21 cellular contexts compared by ENCODE assay signal in the genomic region with DNA sequence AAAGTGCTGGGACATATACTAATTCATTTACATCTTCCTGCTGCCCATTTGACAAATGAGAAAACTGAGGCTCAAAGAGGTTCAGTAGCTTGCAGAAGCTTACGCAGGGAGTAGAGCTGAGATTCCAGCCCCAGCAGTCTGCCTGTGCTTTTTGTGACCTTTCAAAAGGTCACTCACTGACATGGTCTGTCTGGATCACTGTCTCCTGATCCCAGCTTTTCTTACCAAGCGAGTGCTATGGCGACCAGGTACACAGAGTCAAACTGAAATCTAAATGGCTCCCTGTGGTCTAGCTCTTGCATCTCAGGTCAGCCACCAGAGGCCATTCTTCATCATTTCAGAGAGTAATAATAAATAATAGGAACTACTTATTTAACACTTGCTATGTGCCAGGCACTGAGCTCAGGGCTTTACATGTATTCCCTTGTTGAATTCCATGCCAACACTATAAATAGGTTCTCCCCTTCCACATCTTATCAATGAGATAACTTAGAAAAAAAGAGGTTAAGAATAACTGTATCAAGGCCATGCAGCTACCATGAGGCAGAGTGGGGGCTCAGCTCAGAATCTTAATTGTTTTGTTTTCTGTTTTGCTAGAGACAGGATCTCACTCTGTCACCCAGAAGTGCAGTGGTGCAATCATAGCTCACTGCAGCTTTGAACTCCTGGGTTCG.
"Had no signal": no experiment of that assay in that cellular context is flagged by ENCODE, and none has a peak within 500 bp of the region (broad histone marks: within the 10 kb centered on the region; RNA-seq: fewer than 3 reads in every experiment).

No MANE protein-coding gene starts in this region.

- H3K36me3 Mint-ChIP-seq: naive B cell; natural killer cell treated with Interleukin-12 subunit alpha and Interleukin-12 subunit beta and Interleukin-15 and Interleukin-18, amount 100 ng/mL, for 72 hours had no signal

- DNase-seq: cerebellar nuclear complex; cortex of kidney; effector memory CD8-positive, alpha-beta T cell; hippocampal formation; left colon; naive B cell; pancreas; retina; stimulated activated CD4-positive, alpha-beta T cell treated with anti-CD3 and anti-CD28 coated beads, Interleukin-12 subunit alpha, Interleukin-12 subunit beta, amount 100 ng/mL, for 4 hours; stimulated activated CD4-positive, alpha-beta T cell treated with anti-CD3 and anti-CD28 coated beads, Interleukin-1b, Interleukin-23, amount 100 ng/mL, for 48 hours; stimulated activated CD4-positive, alpha-beta T cell treated with anti-CD3 and anti-CD28 coated beads, Interleukin-4, amount 100 ng/mL, for 1 hour; stimulated activated CD8-positive, alpha-beta memory T cell treated with anti-CD3 and anti-CD28 coated beads, Interleukin-4, amount 100 ng/mL, for 48 hours; stimulated activated naive CD4-positive, alpha-beta T cell; stimulated activated naive CD8-positive, alpha-beta T cell treated with anti-CD3 and anti-CD28 coated beads, Interleukin-15, amount 100 ng/mL, for 72 hours; thyroid gland; trophoblast cell had no signal

- H3K27me3 ChIP-seq: neutrophil, pancreas, thyroid gland had no signal

- H3K27me3 Mint-ChIP-seq: effector memory CD8-positive, alpha-beta T cell; naive B cell; natural killer cell treated with Interleukin-12 subunit alpha and Interleukin-12 subunit beta and Interleukin-15 and Interleukin-18, amount 100 ng/mL, for 72 hours; stimulated activated naive CD8-positive, alpha-beta T cell treated with anti-CD3 and anti-CD28 coated beads, Interleukin-15, amount 100 ng/mL, for 72 hours had no signal

- ATAC-seq: effector memory CD8-positive, alpha-beta T cell; left colon; natural killer cell treated with Interleukin-12 subunit alpha and Interleukin-12 subunit beta and Interleukin-15 and Interleukin-18, amount 100 ng/mL, for 72 hours; pancreas; sciatic nerve; stimulated activated naive CD8-positive, alpha-beta T cell treated with anti-CD3 and anti-CD28 coated beads, Interleukin-15, amount 100 ng/mL, for 72 hours had no signal

- H3K4me1 Mint-ChIP-seq: naive B cell; stimulated activated naive CD8-positive, alpha-beta T cell treated with anti-CD3 and anti-CD28 coated beads, Interleukin-15, amount 100 ng/mL, for 72 hours had no signal

- H3K36me3 ChIP-seq: neutrophil, pancreas, thyroid gland had no signal

- H3K4me3 Mint-ChIP-seq: effector memory CD8-positive, alpha-beta T cell; naive B cell; natural killer cell treated with Interleukin-12 subunit alpha and Interleukin-12 subunit beta and Interleukin-15 and Interleukin-18, amount 100 ng/mL, for 72 hours; neural crest cell; stimulated activated naive CD8-positive, alpha-beta T cell treated with anti-CD3 and anti-CD28 coated beads, Interleukin-15, amount 100 ng/mL, for 72 hours had no signal

- H3K27ac ChIP-seq: neutrophil, pancreas, thyroid gland had no signal

- H3K27ac Mint-ChIP-seq: effector memory CD8-positive, alpha-beta T cell; naive B cell; natural killer cell treated with Interleukin-12 subunit alpha and Interleukin-12 subunit beta and Interleukin-15 and Interleukin-18, amount 100 ng/mL, for 72 hours; stimulated activated naive CD8-positive, alpha-beta T cell treated with anti-CD3 and anti-CD28 coated beads, Interleukin-15, amount 100 ng/mL, for 72 hours had no signal

- H3K4me1 ChIP-seq: pancreas, thyroid gland had no signal

- H3K4me2 ChIP-seq: smooth muscle cell had no signal

- H3K4me3 ChIP-seq: pancreas, smooth muscle cell, thyroid gland had no signal

- H3K9me3 ChIP-seq: neutrophil, pancreas, thyroid gland had no signal
